15 cellular contexts compared by ENCODE assay signal in the genomic region with DNA sequence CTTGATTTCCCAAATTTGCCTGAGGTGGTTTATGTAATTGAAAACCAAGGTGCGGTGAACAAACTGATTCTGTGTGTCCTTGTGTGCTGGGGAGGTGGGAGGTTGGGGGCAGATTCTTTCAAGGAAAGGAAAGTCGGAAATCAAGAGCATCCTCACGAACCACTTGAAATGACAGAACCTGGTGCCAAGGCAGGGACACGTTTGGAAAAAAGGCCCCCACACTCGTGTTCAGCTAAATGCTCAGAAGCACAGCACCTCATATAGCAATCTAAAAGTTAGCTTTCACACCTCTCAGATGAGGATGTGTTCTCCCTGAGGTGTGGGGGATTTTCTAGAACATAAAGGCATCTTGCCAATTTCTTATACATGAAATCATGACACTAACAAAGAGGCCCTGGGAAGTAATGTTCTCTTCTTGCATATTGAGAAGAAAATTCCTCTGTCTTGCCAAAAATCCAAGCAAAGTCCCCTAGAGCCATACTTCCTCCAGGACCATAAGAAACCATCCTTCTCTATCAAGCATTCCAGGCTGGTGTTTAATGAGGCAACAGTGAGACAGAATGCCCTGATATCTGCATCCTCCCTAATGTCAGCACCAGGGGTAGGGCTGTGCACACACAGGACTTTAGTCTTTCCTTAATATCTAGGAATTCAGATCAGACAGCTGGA.
DNase-seq lines count a peak whose midpoint lies in the region; ATAC-seq and TF ChIP-seq lines count a peak whose summit lies in the region.
"Had no signal": no experiment of that assay in that cellular context is flagged by ENCODE, and none has a peak within 500 bp of the region (broad histone marks: within the 10 kb centered on the region; RNA-seq: fewer than 3 reads in every experiment).

No MANE protein-coding gene starts in this region.

- H3K4me1 Mint-ChIP-seq in activated B cell treated with CpG ODN at 0.5 μM for 24 hours = peaks cover 83% of the 10 kb centered on the region

- TF ChIP-seq CTCF in activated B cell treated with CpG ODN at 0.5 μM for 24 hours (IDR thresholded peaks at IDR 0.05) = no peak

- peaks cover 0 to 41% (median 20%) of the 10 kb centered on the region in 5 donors for H3K4me1 ChIP-seq in subcutaneous abdominal adipose tissue (ENCODE audit: control insufficient read depth in 5 of 5, insufficient read depth in 5 of 5, low read length in 5 of 5)
- H3K4me1 ChIP-seq in HAP-1 = peaks cover 17% of the 10 kb centered on the region

- H3K9me3 Mint-ChIP-seq in activated B cell treated with CpG ODN at 0.5 μM for 24 hours = no peaks in the 10 kb centered on the region

- H3K36me3 ChIP-seq in subcutaneous abdominal adipose tissue (ENCODE audit: control insufficient read depth in 5 of 5, insufficient read depth in 5 of 5, low read length in 5 of 5) = no peaks in the 10 kb centered on the region
- no peaks in the 10 kb centered on the region for H3K36me3 ChIP-seq in HAP-1 (replicated peaks)

- H3K27ac ChIP-seq in subcutaneous abdominal adipose tissue (ENCODE audit: low read depth, low read length) = peak overlapping the region; percentile 17

- no peak overlapping the region for H3K9ac ChIP-seq in subcutaneous abdominal adipose tissue (ENCODE audit: low read length in 5 of 5)

- H3K27ac Mint-ChIP-seq in activated B cell treated with CpG ODN at 0.5 μM for 24 hours = peak overlapping the region; percentile 90

- H3K4me3 ChIP-seq in subcutaneous abdominal adipose tissue (ENCODE audit: low read depth in 1 of 5, low read length in 5 of 5) = no peak overlapping the region
- H3K4me3 ChIP-seq in HAP-1 = no peak overlapping the region

- CTCF ChIA-PET in activated B cell treated with CpG ODN at 0.5 μM for 24 hours (lab: Charles Lee) = no interaction called here

- POLR2A ChIA-PET in activated B cell treated with CpG ODN at 0.5 μM for 24 hours (lab: Charles Lee) = interaction anchor here (0.7 to 1.7 kb wide), 3 partner anchors 10 to 186 kb away, joined by 3 to 13 read pairs (median 3); no protein-coding TSS in a partner anchor

- ATAC-seq in GM18498 (IDR thresholded peaks at IDR 0.05; ENCODE audit: unreplicated experiment) (peak; percentile 34), activated B cell treated with CpG ODN at 0.5 μM for 24 hours (ENCODE audit: low read depth) (no peak), GM21825 (IDR thresholded peaks at IDR 0.05; ENCODE audit: unreplicated experiment) (no peak), GM18517 (IDR thresholded peaks at IDR 0.05; ENCODE audit: unreplicated experiment) (no peak)

- DNase-seq in activated B cell treated with CpG ODN at 0.5 μM for 24 hours (no peak), inferior parietal cortex (ENCODE audit: extremely low spot score) (peak; percentile 43), HAP-1 (ENCODE audit: low spot score in 2 of 2) (no peak)
- DNase-seq: activated CD4-positive, alpha-beta T cell treated with anti-CD3 and anti-CD28 coated beads for 4 hours; activated T-cell treated with anti-CD3 and anti-CD28 coated beads, Interleukin-2, amount 50 U/mL, for 48 hours; Caco-2; GOT3; NCI-H226; OCI-M1; stimulated activated CD4-positive, alpha-beta T cell treated with anti-CD3 and anti-CD28 coated beads, Interleukin-4, amount 100 ng/mL, for 1 hour; stimulated activated naive CD4-positive, alpha-beta T cell treated with Interleukin-2 at 50 U/mL for 16 hours had no signal

- in situ Hi-C loops in HAP-1 (cut with MboI; ENCODE audit: low sequenced_read_pairs) = no loop called here

- H3K36me3 Mint-ChIP-seq in activated B cell treated with CpG ODN at 0.5 μM for 24 hours (ENCODE audit: low read depth) = peaks cover 44% of the 10 kb centered on the region

- H3K27me3 ChIP-seq in subcutaneous abdominal adipose tissue (ENCODE audit: control insufficient read depth in 5 of 5, insufficient read depth in 4 of 5, low read length in 5 of 5) (peaks cover 0 to 3% (median 0%) of the 10 kb centered on the region in 5 donors), HAP-1 (ENCODE audit: low read depth) (no peaks in the 10 kb centered on the region)

- no peaks in the 10 kb centered on the region for H3K27me3 Mint-ChIP-seq in activated B cell treated with CpG ODN at 0.5 μM for 24 hours

- peak overlapping the region; percentile 69 for H3K4me3 Mint-ChIP-seq in activated B cell treated with CpG ODN at 0.5 μM for 24 hours

- H3K9me3 ChIP-seq in subcutaneous abdominal adipose tissue (ENCODE audit: control insufficient read depth in 5 of 5, low read length in 5 of 5) (no peaks in the 10 kb centered on the region), HAP-1 (no peaks in the 10 kb centered on the region)
- H3K9me3 ChIP-seq: Caco-2 had no signal

- intact Hi-C loops in activated B cell treated with CpG ODN at 0.5 μM for 24 hours (cut with micrococcal nuclease) = loop anchor here (1.0 to 10.0 kb wide), 4 partner anchors 13 to 693 kb away; a partner anchor contains a TSS
